8 cellular contexts compared by ENCODE assay signal in genomic region chr6:152552616-152553209, GRCh38.
DNase-seq lines count a peak whose midpoint lies in the region; ATAC-seq and TF ChIP-seq lines count a peak whose summit lies in the region.

No MANE protein-coding gene starts in this region.

- no peaks in the 10 kb centered on the region for H3K27me3 ChIP-seq in neuronal stem cell (ENCODE audit: control insufficient read depth in 3 of 3, insufficient read depth in 3 of 3, low read depth in 1 of 3, low read length in 3 of 3)

- no peak overlapping the region for H3K27ac ChIP-seq in C4-2B
- no peak overlapping the region for H3K27ac ChIP-seq in neuronal stem cell (replicated peaks; ENCODE audit: low read length)

- TF ChIP-seq CTCF in C4-2B (conservative IDR thresholded peaks at IDR 0.05) (peak; percentile 80), WI38 (IDR thresholded peaks at IDR 0.05; ENCODE audit: low read depth, low read length) (peak; percentile 84), fibroblast of the aortic adventitia (IDR thresholded peaks at IDR 0.05; ENCODE audit: insufficient read depth, low read length) (peak; percentile 92)

- no peak overlapping the region for H3K4ac ChIP-seq in neuronal stem cell (ENCODE audit: low read length)

- no peak overlapping the region for H2AFZ ChIP-seq in neuronal stem cell (ENCODE audit: low read length)

- H3K4me3 ChIP-seq in WI38 (ENCODE audit: low read depth, low read length), result no peak overlapping the region
- H3K4me3 ChIP-seq in fibroblast of the aortic adventitia (ENCODE audit: low read depth, low read length), result no peak overlapping the region
- no peak overlapping the region for H3K4me3 ChIP-seq in neuronal stem cell (ENCODE audit: low read length in 2 of 2)

- H2BK120ac ChIP-seq in neuronal stem cell (ENCODE audit: low read depth, low read length), result no peak overlapping the region

- no peak overlapping the region for H2BK12ac ChIP-seq in neuronal stem cell (ENCODE audit: low read length)

- H3K4me1 ChIP-seq in neuronal stem cell (ENCODE audit: control insufficient read depth in 2 of 2, insufficient read depth in 1 of 2, low read depth in 1 of 2, low read length in 2 of 2), result no peaks in the 10 kb centered on the region

- DNase-seq in NCI-H1092 treated with DMSO at 0.1 percent for 48 hours (lab: John Stamatoyannopoulos, UW) (peak; percentile 62), fibroblast of the aortic adventitia (ENCODE audit: low read depth) (peak; percentile 84), neuronal stem cell (ENCODE audit: low spot score) (peak; percentile 54), NCI-H1048 (lab: John Stamatoyannopoulos, UW) (no peak)

- no peak overlapping the region for H3K23ac ChIP-seq in neuronal stem cell (ENCODE audit: low read depth, low read length, poor library complexity)

- no peaks in the 10 kb centered on the region for H3K36me3 ChIP-seq in neuronal stem cell (replicated peaks in 1 of 2; ENCODE audit: control insufficient read depth in 2 of 2, insufficient read depth in 2 of 2, low read length in 2 of 2)

- no CpG with 5 or more reads among the region's 9 CpGs for WGBS in neuronal stem cell (ENCODE audit: extremely low coverage in 2 of 2, insufficient read length in 2 of 2, insufficient replicate concordance in 1 of 2), 2 donors

- H4K8ac ChIP-seq in neuronal stem cell (ENCODE audit: low read depth, low read length), result no peak overlapping the region

- H2BK15ac ChIP-seq in neuronal stem cell (ENCODE audit: low read length), result no peak overlapping the region

- ATAC-seq in GM18508 (IDR thresholded peaks at IDR 0.05; ENCODE audit: insufficient read depth, unreplicated experiment), result peak; percentile 92
- peak; percentile 97 for ATAC-seq in HG02852 (IDR thresholded peaks at IDR 0.05; ENCODE audit: unreplicated experiment)

- H3K79me1 ChIP-seq in neuronal stem cell (ENCODE audit: low read depth, low read length), result no peaks in the 10 kb centered on the region

- H3K4me2 ChIP-seq in neuronal stem cell (ENCODE audit: insufficient read depth, low read length, poor library complexity, severe bottlenecking), result no peak overlapping the region

- H2BK5ac ChIP-seq in neuronal stem cell (ENCODE audit: low read length), result no peak overlapping the region

- no peak overlapping the region for H3K14ac ChIP-seq in neuronal stem cell (ENCODE audit: low read length)

- H3K18ac ChIP-seq in neuronal stem cell (ENCODE audit: low read length), result no peak overlapping the region

- H3K9me3 ChIP-seq in neuronal stem cell (replicated peaks in 1 of 2; ENCODE audit: control insufficient read depth in 2 of 2, insufficient read depth in 1 of 2, low read depth in 1 of 2, low read length in 2 of 2), result no peaks in the 10 kb centered on the region

- no peak overlapping the region for H4K91ac ChIP-seq in neuronal stem cell (ENCODE audit: low read depth, low read length, poor library complexity)

- no peak overlapping the region for H2AK5ac ChIP-seq in neuronal stem cell (ENCODE audit: low read depth, low read length)

- no peak overlapping the region for H3K9ac ChIP-seq in neuronal stem cell (ENCODE audit: low read depth, low read length, poor library complexity)
